Comparison of ENCODE assay signal across 10 cellular contexts in the genomic region with DNA sequence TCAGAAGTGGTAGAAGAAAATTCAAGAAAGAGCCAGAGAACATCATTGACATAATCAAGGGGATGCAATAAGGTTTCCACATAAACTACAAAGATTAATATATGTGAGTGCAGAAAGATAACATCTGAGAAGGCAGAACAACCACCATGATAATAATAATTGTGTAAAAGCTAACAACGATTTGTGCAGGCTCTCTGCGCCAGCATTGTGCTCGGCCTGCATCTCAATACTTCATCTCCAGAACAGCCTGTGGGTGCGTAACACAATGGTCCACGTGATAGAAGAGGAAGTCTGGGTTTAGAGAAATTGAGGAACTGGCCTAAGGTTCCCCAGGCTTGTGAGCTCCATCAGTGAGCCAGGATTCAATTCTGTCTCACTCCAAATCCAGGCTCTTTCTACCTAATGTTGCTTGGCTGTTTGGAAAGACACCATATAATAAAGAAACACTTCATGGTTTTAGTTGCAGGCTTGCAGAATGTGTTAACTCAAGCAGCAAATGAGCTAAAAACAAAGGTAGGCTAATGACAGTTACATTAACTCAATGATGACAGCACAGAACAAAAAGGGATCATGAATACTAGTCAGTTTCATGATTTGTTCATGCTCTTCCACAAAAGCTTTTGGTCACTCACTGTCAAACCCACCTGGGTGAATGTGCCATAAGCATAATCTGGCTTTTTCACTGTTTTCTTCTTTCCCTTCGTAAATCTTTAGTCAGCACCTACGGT.
DNase-seq lines count a peak whose midpoint lies in the region; ATAC-seq and TF ChIP-seq lines count a peak whose summit lies in the region.
"Had no signal": no experiment of that assay in that cellular context is flagged by ENCODE, and none has a peak within 500 bp of the region (broad histone marks: within the 10 kb centered on the region; RNA-seq: fewer than 3 reads in every experiment).

No MANE protein-coding gene starts in this region.

- peaks cover 8% of the 10 kb centered on the region for H3K36me3 Mint-ChIP-seq in T-helper 1 cell treated with Interleukin-12 subunit alpha and Interleukin-12 subunit beta and Interleukin-4 antibody, amounts not matched to agents 30 μg/mL and 1 μg/mL, for 36 hours (ENCODE audit: low read depth)
- H3K36me3 Mint-ChIP-seq in WTC11 (peaks cover 10% of the 10 kb centered on the region), neural progenitor cell (no peaks in the 10 kb centered on the region)

- no peaks in the 10 kb centered on the region for H3K79me2 ChIP-seq in neural progenitor cell (ENCODE audit: low read depth)

- H2AFZ ChIP-seq in neural progenitor cell (replicated peaks) = no peak overlapping the region

- H3K27me3 Mint-ChIP-seq in T-helper 1 cell treated with Interleukin-12 subunit alpha and Interleukin-12 subunit beta and Interleukin-4 antibody, amounts not matched to agents 30 μg/mL and 1 μg/mL, for 36 hours (ENCODE audit: low read depth) = no peaks in the 10 kb centered on the region
- 0 out of 2 replicates have a peak, but pooled peaks cover 1% of the 10 kb centered on the region for H3K27me3 Mint-ChIP-seq in WTC11 (ENCODE audit: low read depth)
- peaks cover 10% of the 10 kb centered on the region for H3K27me3 Mint-ChIP-seq in neural progenitor cell (ENCODE audit: insufficient read depth, low read depth)

- DNase-seq in T-helper 1 cell (no peak), UCSD-AML1 (lab: John Stamatoyannopoulos, UW; ENCODE audit: unreplicated experiment) (peak; percentile 65), putamen (ENCODE audit: low spot score) (peak; percentile 40), WTC11 (ENCODE audit: low spot score) (no peak), neural progenitor cell (ENCODE audit: low spot score) (no peak), NCI-H2029 treated with DMSO at 0.1 percent for 48 hours (lab: John Stamatoyannopoulos, UW) (no peak)

- H3K4me3 ChIP-seq in neural progenitor cell = no peak overlapping the region

- H3K9me3 ChIP-seq in neural progenitor cell (ENCODE audit: low read depth) = no peaks in the 10 kb centered on the region

- TF ChIP-seq CTCF in WTC11 (IDR thresholded peaks at IDR 0.05) (no peak), neural progenitor cell (IDR thresholded peaks at IDR 0.05) (no peak)

- H3K9me3 Mint-ChIP-seq in T-helper 1 cell treated with Interleukin-12 subunit alpha and Interleukin-12 subunit beta and Interleukin-4 antibody, amounts not matched to agents 30 μg/mL and 1 μg/mL, for 36 hours = peaks cover 10% of the 10 kb centered on the region
- H3K9me3 Mint-ChIP-seq in WTC11 (peaks cover 17% of the 10 kb centered on the region), neural progenitor cell (no peaks in the 10 kb centered on the region)

- no peaks in the 10 kb centered on the region for H3K27me3 ChIP-seq in neural progenitor cell

- H3K36me3 ChIP-seq in neural progenitor cell = no peaks in the 10 kb centered on the region

- ATAC-seq in HG03103 (IDR thresholded peaks at IDR 0.05; ENCODE audit: low read depth, unreplicated experiment) = peak; percentile 77
- no peak for ATAC-seq in WTC11
- ATAC-seq: Panc1 had no signal

- no peaks in the 10 kb centered on the region for H4K20me1 ChIP-seq in neural progenitor cell (ENCODE audit: low read depth)

- no peak overlapping the region for H3K27ac ChIP-seq in neural progenitor cell
- H3K27ac ChIP-seq: 22Rv1 had no signal

- no peak overlapping the region for H3K9ac ChIP-seq in neural progenitor cell

- no peaks in the 10 kb centered on the region for H3F3A ChIP-seq in neural progenitor cell (ENCODE audit: low read depth)

- H3K4me1 ChIP-seq in neural progenitor cell = no peaks in the 10 kb centered on the region

- CTCF ChIA-PET in WTC11 (lab: Charles Lee) = interaction anchor here (1.5 kb wide), 1 partner anchor 15 kb away, joined by 4 read pairs; no protein-coding TSS in a partner anchor

- H3K4me1 Mint-ChIP-seq in T-helper 1 cell treated with Interleukin-12 subunit alpha and Interleukin-12 subunit beta and Interleukin-4 antibody, amounts not matched to agents 30 μg/mL and 1 μg/mL, for 36 hours (ENCODE audit: low read depth) = peaks cover 70% of the 10 kb centered on the region
- H3K4me1 Mint-ChIP-seq in WTC11 (no peaks in the 10 kb centered on the region; the same call in 1 of the 2 replicates), neural progenitor cell (peaks cover 21% of the 10 kb centered on the region)

- peak overlapping the region; percentile 3 for H3K4me3 Mint-ChIP-seq in T-helper 1 cell treated with Interleukin-12 subunit alpha and Interleukin-12 subunit beta and Interleukin-4 antibody, amounts not matched to agents 30 μg/mL and 1 μg/mL, for 36 hours
- no peak overlapping the region for H3K4me3 Mint-ChIP-seq in WTC11
- H3K4me3 Mint-ChIP-seq in neural progenitor cell = no peak overlapping the region

- peak overlapping the region; percentile 99 for H3K27ac Mint-ChIP-seq in T-helper 1 cell treated with Interleukin-12 subunit alpha and Interleukin-12 subunit beta and Interleukin-4 antibody, amounts not matched to agents 30 μg/mL and 1 μg/mL, for 36 hours
- no peak overlapping the region for H3K27ac Mint-ChIP-seq in WTC11
- no peak overlapping the region for H3K27ac Mint-ChIP-seq in neural progenitor cell

- POLR2A ChIA-PET in WTC11 (lab: Charles Lee) = no interaction called here

- no peak overlapping the region for H3K4me2 ChIP-seq in neural progenitor cell

TF ChIP-seq in WTC11, 78 proteins besides CTCF, POLR2A, EP300 and RAD21 (continues in another document):
- TF ChIP-seq, protein P1, sequence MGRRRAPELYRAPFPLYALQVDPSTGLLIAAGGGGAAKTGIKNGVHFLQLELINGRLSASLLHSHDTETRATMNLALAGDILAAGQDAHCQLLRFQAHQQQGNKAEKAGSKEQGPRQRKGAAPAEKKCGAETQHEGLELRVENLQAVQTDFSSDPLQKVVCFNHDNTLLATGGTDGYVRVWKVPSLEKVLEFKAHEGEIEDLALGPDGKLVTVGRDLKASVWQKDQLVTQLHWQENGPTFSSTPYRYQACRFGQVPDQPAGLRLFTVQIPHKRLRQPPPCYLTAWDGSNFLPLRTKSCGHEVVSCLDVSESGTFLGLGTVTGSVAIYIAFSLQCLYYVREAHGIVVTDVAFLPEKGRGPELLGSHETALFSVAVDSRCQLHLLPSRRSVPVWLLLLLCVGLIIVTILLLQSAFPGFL (CRISPR knock-in tag; IDR thresholded peaks at IDR 0.05; ENCODE audit: borderline replicate concordance) = no peak
- TF ChIP-seq ZNF512 (CRISPR knock-in tag; IDR thresholded peaks at IDR 0.05; ENCODE audit: borderline replicate concordance) = no peak
- TF ChIP-seq E2F1 (CRISPR knock-in tag; IDR thresholded peaks at IDR 0.05) = no peak
- no peak for TF ChIP-seq ZBTB43 (CRISPR knock-in tag; IDR thresholded peaks at IDR 0.05)
- TF ChIP-seq E2F4 (CRISPR knock-in tag; IDR thresholded peaks at IDR 0.05; ENCODE audit: borderline replicate concordance, low read depth) = no peak

Comparison
In these comparisons a context has a peak if more than half of its experiments do, and no peak if none do; other contexts are left out.
1. DNase-seq: peak in UCSD-AML1 (single experiment) and putamen (single experiment); none in T-helper 1 cell (0 of 5), WTC11 (single experiment), neural progenitor cell (single experiment) and NCI-H2029 treated with DMSO at 0.1 percent for 48 hours (single experiment).